In the genomic region with DNA sequence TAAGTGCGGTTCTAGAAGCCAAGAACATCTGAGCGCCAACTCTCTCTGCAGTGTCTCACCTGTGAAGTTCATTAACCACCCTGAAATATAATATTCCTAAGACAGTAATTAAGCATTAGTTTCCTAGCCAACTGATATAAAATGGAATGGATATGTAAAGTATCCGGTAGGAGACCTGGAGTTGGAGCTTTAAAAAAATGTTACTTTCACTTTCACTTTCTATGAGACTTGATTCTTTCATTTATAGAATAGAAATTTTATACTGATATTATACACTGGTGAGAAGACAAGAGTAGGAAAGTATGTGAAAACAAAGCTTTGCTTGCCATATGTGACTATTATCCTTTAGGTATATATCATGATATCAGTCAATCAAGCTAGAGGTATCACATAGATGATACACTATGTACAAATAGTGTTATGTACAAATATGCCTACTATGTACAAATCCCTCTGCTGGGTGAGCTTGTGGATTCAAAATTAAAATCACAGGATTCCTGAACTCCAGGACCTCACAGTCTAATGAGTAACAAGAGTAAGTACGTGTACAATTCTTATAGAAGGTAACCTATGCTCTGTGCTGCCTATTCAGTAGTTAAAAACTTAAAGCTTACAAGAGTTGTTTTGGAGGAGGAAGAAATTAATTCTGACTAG, we compare ENCODE assay signal across 2 cellular contexts.
TF ChIP-seq lines count a peak whose summit lies in the region.

No MANE protein-coding gene starts in this region.

TF ChIP-seq in SK-N-SH, 30 proteins besides CTCF, POLR2A, EP300 and RAD21 (continued from another document):
- TF ChIP-seq, protein P1, sequence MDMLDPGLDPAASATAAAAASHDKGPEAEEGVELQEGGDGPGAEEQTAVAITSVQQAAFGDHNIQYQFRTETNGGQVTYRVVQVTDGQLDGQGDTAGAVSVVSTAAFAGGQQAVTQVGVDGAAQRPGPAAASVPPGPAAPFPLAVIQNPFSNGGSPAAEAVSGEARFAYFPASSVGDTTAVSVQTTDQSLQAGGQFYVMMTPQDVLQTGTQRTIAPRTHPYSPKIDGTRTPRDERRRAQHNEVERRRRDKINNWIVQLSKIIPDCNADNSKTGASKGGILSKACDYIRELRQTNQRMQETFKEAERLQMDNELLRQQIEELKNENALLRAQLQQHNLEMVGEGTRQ (IDR thresholded peaks at IDR 0.05; ENCODE audit: borderline replicate concordance, low read depth, low read length), result no peak
- no peak for TF ChIP-seq SIN3A (IDR thresholded peaks at IDR 0.05; ENCODE audit: borderline replicate concordance, low read depth, low read length)

TF ChIP-seq in SK-N-SH treated with all-trans-retinoic acid at 6 μM for 48 hours, 23 proteins besides CTCF, POLR2A, EP300 and RAD21 (continued from another document):
- TF ChIP-seq, protein P2, sequence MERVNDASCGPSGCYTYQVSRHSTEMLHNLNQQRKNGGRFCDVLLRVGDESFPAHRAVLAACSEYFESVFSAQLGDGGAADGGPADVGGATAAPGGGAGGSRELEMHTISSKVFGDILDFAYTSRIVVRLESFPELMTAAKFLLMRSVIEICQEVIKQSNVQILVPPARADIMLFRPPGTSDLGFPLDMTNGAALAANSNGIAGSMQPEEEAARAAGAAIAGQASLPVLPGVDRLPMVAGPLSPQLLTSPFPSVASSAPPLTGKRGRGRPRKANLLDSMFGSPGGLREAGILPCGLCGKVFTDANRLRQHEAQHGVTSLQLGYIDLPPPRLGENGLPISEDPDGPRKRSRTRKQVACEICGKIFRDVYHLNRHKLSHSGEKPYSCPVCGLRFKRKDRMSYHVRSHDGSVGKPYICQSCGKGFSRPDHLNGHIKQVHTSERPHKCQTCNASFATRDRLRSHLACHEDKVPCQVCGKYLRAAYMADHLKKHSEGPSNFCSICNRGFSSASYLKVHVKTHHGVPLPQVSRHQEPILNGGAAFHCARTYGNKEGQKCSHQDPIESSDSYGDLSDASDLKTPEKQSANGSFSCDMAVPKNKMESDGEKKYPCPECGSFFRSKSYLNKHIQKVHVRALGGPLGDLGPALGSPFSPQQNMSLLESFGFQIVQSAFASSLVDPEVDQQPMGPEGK (CRISPR knock-in tag; IDR thresholded peaks at IDR 0.05; ENCODE audit: borderline replicate concordance), result no peak
- TF ChIP-seq ZC3H10 (CRISPR knock-in tag; IDR thresholded peaks at IDR 0.05), result no peak
TF ChIP-seq in SK-N-SH treated with all-trans-retinoic acid at 6 μM for 48 hours: peak in this region for 0.
